8 cellular contexts compared by ENCODE assay signal in the genomic region with DNA sequence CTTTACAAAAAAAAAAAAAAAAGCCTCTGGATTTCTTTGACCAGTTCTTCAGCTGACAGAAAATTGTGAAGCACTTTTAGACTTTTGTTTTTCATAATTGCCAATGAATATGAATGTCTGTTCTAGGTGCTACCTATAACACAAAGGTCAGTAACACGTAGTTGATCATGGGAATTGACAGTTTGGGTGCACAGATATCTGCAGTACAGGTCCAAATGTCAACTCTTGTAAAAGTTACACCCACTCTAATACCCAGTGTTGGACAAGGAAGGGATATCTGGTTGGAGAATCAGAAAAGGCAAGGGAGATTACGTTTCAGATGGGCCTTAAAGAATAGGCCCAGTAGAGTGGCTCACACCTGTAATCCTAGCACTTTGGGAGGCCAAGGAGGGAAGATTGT. TPM values are rescaled to one million over a fixed set of nuclear protein-coding genes. Genes with fewer than 3 reads are reported as not detected.
DNase-seq lines count a peak whose midpoint lies in the region; ATAC-seq lines count a peak whose summit lies in the region.

No MANE protein-coding gene starts in this region.

- peak overlapping the region; percentile 83 for H3K4me3 Mint-ChIP-seq in activated T-helper 1 cell treated with anti-CD3 and anti-CD28 coated beads, Interleukin-12 subunit alpha, Interleukin-12 subunit beta, Interleukin-2, Interleukin-4 antibody, amounts not matched to agents 30 ng/mL and 10 ng/mL and 1 ng/mL, durations not matched to agents 14 hours and 24 hours and 36 hours

- H3K4me3 ChIP-seq in iPS-18a (ENCODE audit: low read length), result peak overlapping the region; percentile 95
- H3K4me3 ChIP-seq in subcutaneous abdominal adipose tissue (ENCODE audit: low read depth in 1 of 5, low read length in 5 of 5), result peak overlapping the region in 1 of 5 donors; percentile 93

- no peak overlapping the region for H3K27ac Mint-ChIP-seq in activated T-helper 1 cell treated with anti-CD3 and anti-CD28 coated beads, Interleukin-12 subunit alpha, Interleukin-12 subunit beta, Interleukin-2, Interleukin-4 antibody, amounts not matched to agents 30 ng/mL and 10 ng/mL and 1 ng/mL, durations not matched to agents 14 hours and 24 hours and 36 hours

- peaks cover 37% of the 10 kb centered on the region for H3K4me1 ChIP-seq in iPS-18a (ENCODE audit: control insufficient read depth, low read depth, low read length)
- peaks cover 0 to 35% (median 23%) of the 10 kb centered on the region in 5 donors for H3K4me1 ChIP-seq in subcutaneous abdominal adipose tissue (ENCODE audit: control insufficient read depth in 5 of 5, insufficient read depth in 5 of 5, low read length in 5 of 5)

- H3K9me3 ChIP-seq in iPS-18a (ENCODE audit: control insufficient read depth, low read depth, low read length) (no peaks in the 10 kb centered on the region), subcutaneous abdominal adipose tissue (ENCODE audit: control insufficient read depth in 5 of 5, low read length in 5 of 5) (no peaks in the 10 kb centered on the region)

- intact Hi-C loops in activated T-helper 1 cell treated with anti-CD3 and anti-CD28 coated beads, Interleukin-12 subunit alpha, Interleukin-12 subunit beta, Interleukin-2, Interleukin-4 antibody, amounts not matched to agents 30 ng/mL and 10 ng/mL and 1 ng/mL, durations not matched to agents 14 hours and 24 hours and 36 hours (cut with micrococcal nuclease), result loop anchor here (2.0 to 5.0 kb wide), 6 partner anchors 49 to 706 kb away; partner anchors contain the start of gene EGR2

- no peaks in the 10 kb centered on the region for H3K27me3 ChIP-seq in iPS-18a (ENCODE audit: control insufficient read depth, insufficient read depth, low read length)
- H3K27me3 ChIP-seq in subcutaneous abdominal adipose tissue (ENCODE audit: control insufficient read depth in 5 of 5, insufficient read depth in 4 of 5, low read length in 5 of 5), result no peaks in the 10 kb centered on the region

- H3K36me3 ChIP-seq in iPS-18a (ENCODE audit: control insufficient read depth, low read depth, low read length) (no peaks in the 10 kb centered on the region), subcutaneous abdominal adipose tissue (ENCODE audit: control insufficient read depth in 5 of 5, insufficient read depth in 5 of 5, low read length in 5 of 5) (no peaks in the 10 kb centered on the region)

- no peak overlapping the region for H3K27ac ChIP-seq in iPS-18a (ENCODE audit: low read length)
- peak overlapping the region; percentile 85 for H3K27ac ChIP-seq in subcutaneous abdominal adipose tissue (ENCODE audit: low read depth, low read length)

- no peaks in the 10 kb centered on the region for H3K9me3 Mint-ChIP-seq in activated T-helper 1 cell treated with anti-CD3 and anti-CD28 coated beads, Interleukin-12 subunit alpha, Interleukin-12 subunit beta, Interleukin-2, Interleukin-4 antibody, amounts not matched to agents 30 ng/mL and 10 ng/mL and 1 ng/mL, durations not matched to agents 14 hours and 24 hours and 36 hours

- H3K27me3 Mint-ChIP-seq in activated T-helper 1 cell treated with anti-CD3 and anti-CD28 coated beads, Interleukin-12 subunit alpha, Interleukin-12 subunit beta, Interleukin-2, Interleukin-4 antibody, amounts not matched to agents 30 ng/mL and 10 ng/mL and 1 ng/mL, durations not matched to agents 14 hours and 24 hours and 36 hours (ENCODE audit: insufficient read depth), result no peaks in the 10 kb centered on the region

- H3K4me1 Mint-ChIP-seq in activated T-helper 1 cell treated with anti-CD3 and anti-CD28 coated beads, Interleukin-12 subunit alpha, Interleukin-12 subunit beta, Interleukin-2, Interleukin-4 antibody, amounts not matched to agents 30 ng/mL and 10 ng/mL and 1 ng/mL, durations not matched to agents 14 hours and 24 hours and 36 hours (ENCODE audit: low read depth), result peaks cover 58% of the 10 kb centered on the region

- DNase-seq in NOMO-1 treated with DMSO at 0.1 percent for 48 hours (lab: John Stamatoyannopoulos, UW; ENCODE audit: unreplicated experiment) (peak; percentile 54), NOMO-1 (lab: John Stamatoyannopoulos, UW; ENCODE audit: unreplicated experiment in 2 of 2) (no peak)
- DNase-seq in activated T-helper 1 cell treated with anti-CD3 and anti-CD28 coated beads, Interleukin-12 subunit alpha, Interleukin-12 subunit beta, Interleukin-2, Interleukin-4 antibody, amounts not matched to agents 30 ng/mL and 10 ng/mL and 1 ng/mL, durations not matched to agents 14 hours and 24 hours and 36 hours (ENCODE audit: low spot score), result no peak
- DNase-seq in activated effector memory CD4-positive, alpha-beta T cell treated with anti-CD3 and anti-CD28 coated beads, Interleukin-2, amount 50 U/mL, for 16 hours, result no peak

- H3K36me3 Mint-ChIP-seq in activated T-helper 1 cell treated with anti-CD3 and anti-CD28 coated beads, Interleukin-12 subunit alpha, Interleukin-12 subunit beta, Interleukin-2, Interleukin-4 antibody, amounts not matched to agents 30 ng/mL and 10 ng/mL and 1 ng/mL, durations not matched to agents 14 hours and 24 hours and 36 hours (ENCODE audit: low read depth), result peaks cover 17% of the 10 kb centered on the region

- ATAC-seq in HG03469 (IDR thresholded peaks at IDR 0.05; ENCODE audit: unreplicated experiment) (no peak), GM21423 (IDR thresholded peaks at IDR 0.05; ENCODE audit: unreplicated experiment) (no peak)

- peak overlapping the region; percentile 85 for H3K9ac ChIP-seq in iPS-18a (ENCODE audit: low read length)
- peak overlapping the region in 3 of 5 donors; percentile 88 to 92 (median 90) for H3K9ac ChIP-seq in subcutaneous abdominal adipose tissue (ENCODE audit: low read length in 5 of 5)

RNA-seq across cellular contexts. Expression of gene REEP3, which starts 1.8 kb away (rescaled TPM):
- total RNA-seq in activated T-helper 1 cell treated with anti-CD3 and anti-CD28 coated beads, Interleukin-12 subunit alpha, Interleukin-12 subunit beta, Interleukin-2, Interleukin-4 antibody, amounts not matched to agents 30 ng/mL and 10 ng/mL and 1 ng/mL, durations not matched to agents 14 hours and 24 hours and 36 hours, result 28.2 and 30.0 TPM in 2 replicates

RNA-seq across cellular contexts. Expression of gene JMJD1C, which starts 57.2 kb away (rescaled TPM):
- total RNA-seq in activated T-helper 1 cell treated with anti-CD3 and anti-CD28 coated beads, Interleukin-12 subunit alpha, Interleukin-12 subunit beta, Interleukin-2, Interleukin-4 antibody, amounts not matched to agents 30 ng/mL and 10 ng/mL and 1 ng/mL, durations not matched to agents 14 hours and 24 hours and 36 hours, result 47.3 and 48.0 TPM in 2 replicates
